Comparison of ENCODE assay signal across 8 cellular contexts in the genomic region with DNA sequence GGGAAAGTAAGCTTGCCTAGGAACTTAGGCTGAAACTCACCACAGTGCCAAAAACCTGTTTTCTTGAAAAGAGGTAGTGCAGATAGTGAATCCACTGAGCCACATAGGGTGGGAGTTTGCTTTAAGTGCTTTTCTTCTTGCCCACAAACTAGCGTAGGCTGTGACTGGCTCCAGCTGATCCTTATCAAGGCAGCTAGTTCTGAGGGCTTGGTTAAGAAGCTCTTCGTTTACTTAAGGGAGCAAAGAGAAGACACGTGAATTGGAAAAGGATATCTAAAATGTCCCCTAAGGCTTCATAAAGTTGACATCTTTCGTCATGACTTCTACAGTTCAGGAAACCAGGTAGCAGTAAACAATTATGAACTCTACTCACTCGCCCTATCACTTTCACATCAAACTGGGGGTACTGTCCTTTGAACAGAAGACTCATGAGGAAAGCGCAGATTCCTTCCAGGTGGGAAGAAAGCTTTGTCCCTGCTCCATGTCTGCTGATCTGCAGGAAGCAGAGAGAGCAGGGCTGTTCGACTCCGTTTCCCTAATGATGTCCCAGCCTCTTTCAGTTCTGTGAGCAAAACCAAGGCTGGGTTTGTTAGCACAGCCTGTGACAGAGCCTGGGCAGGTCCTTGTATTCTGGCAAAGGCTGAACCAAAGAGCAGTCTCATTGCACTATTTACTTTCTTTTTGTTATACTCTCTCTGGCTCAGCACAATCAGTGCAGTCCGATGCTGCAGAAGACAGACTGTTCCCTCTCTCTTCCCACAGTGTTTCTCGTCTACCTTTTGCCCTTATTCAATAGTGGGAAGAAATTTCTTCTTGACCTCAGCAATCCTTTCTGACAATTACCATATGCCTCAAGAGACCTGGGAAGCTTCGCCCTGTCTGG.
A peak's percentile ranks its signal among the peaks of the same experiment; 100 is the strongest.
DNase-seq lines count a peak whose midpoint lies in the region; ATAC-seq and TF ChIP-seq lines count a peak whose summit lies in the region.

No MANE protein-coding gene starts in this region.

- peak overlapping the region; percentile 94 for H3K27ac Mint-ChIP-seq in CD4-positive, alpha-beta T cell
- no peak overlapping the region for H3K27ac Mint-ChIP-seq in HFFc6
- no peak overlapping the region for H3K27ac Mint-ChIP-seq in activated naive CD8-positive, alpha-beta T cell treated with anti-CD3 and anti-CD28 coated beads, Interleukin-2, amount 50 U/mL, for 24 hours

- no peaks in the 10 kb centered on the region for H3K36me3 Mint-ChIP-seq in CD4-positive, alpha-beta T cell (ENCODE audit: low read depth)
- H3K36me3 Mint-ChIP-seq in HFFc6 (ENCODE audit: low read depth) = no peaks in the 10 kb centered on the region
- no peaks in the 10 kb centered on the region for H3K36me3 Mint-ChIP-seq in activated naive CD8-positive, alpha-beta T cell treated with anti-CD3 and anti-CD28 coated beads, Interleukin-2, amount 50 U/mL, for 24 hours (ENCODE audit: low read depth)

- peaks cover 22% of the 10 kb centered on the region for H3K4me1 Mint-ChIP-seq in CD4-positive, alpha-beta T cell (ENCODE audit: low read depth)
- peaks cover 13% of the 10 kb centered on the region for H3K4me1 Mint-ChIP-seq in HFFc6 (ENCODE audit: low read depth)
- H3K4me1 Mint-ChIP-seq in activated naive CD8-positive, alpha-beta T cell treated with anti-CD3 and anti-CD28 coated beads, Interleukin-2, amount 50 U/mL, for 24 hours = peaks cover 21% of the 10 kb centered on the region

- CTCF ChIA-PET in CD4-positive, alpha-beta T cell (lab: Charles Lee) = interaction anchor here (1.8 to 3.6 kb wide), 2 partner anchors 10 to 477 kb away, joined by 5 to 9 read pairs; no protein-coding TSS in a partner anchor

- no peaks in the 10 kb centered on the region for H3K9me3 ChIP-seq in CD4-positive, alpha-beta T cell (ENCODE audit: control insufficient read depth, low read length)
- H3K9me3 ChIP-seq in mucosa of descending colon = no peaks in the 10 kb centered on the region

- intact Hi-C loops in CD4-positive, alpha-beta T cell (cut with DNase I, micrococcal nuclease) = loop anchor here in 1 of 2 experiments (5.0 kb wide), 1 partner anchor 91 kb away; the partner anchor contains the start of gene ETV6
- intact Hi-C loops in mucosa of descending colon (cut with DNase I, micrococcal nuclease) = no loop called here

- no peaks in the 10 kb centered on the region for H3K9me3 Mint-ChIP-seq in CD4-positive, alpha-beta T cell
- no peaks in the 10 kb centered on the region for H3K9me3 Mint-ChIP-seq in HFFc6
- no peaks in the 10 kb centered on the region for H3K9me3 Mint-ChIP-seq in activated naive CD8-positive, alpha-beta T cell treated with anti-CD3 and anti-CD28 coated beads, Interleukin-2, amount 50 U/mL, for 24 hours

- peak; percentile 76 for ATAC-seq in CD4-positive, alpha-beta T cell (ENCODE audit: poor library complexity)
- ATAC-seq in activated naive CD8-positive, alpha-beta T cell treated with anti-CD3 and anti-CD28 coated beads, Interleukin-2, amount 50 U/mL, for 24 hours = peak; percentile 82
- peak; percentile 90 for ATAC-seq in mucosa of descending colon
- ATAC-seq in GM21737 (IDR thresholded peaks at IDR 0.05; ENCODE audit: unreplicated experiment) = no peak

- H3K36me3 ChIP-seq in mucosa of descending colon (ENCODE audit: low read depth) = no peaks in the 10 kb centered on the region

- peak overlapping the region; percentile 84 for H3K4me3 Mint-ChIP-seq in CD4-positive, alpha-beta T cell
- H3K4me3 Mint-ChIP-seq in HFFc6 = peak overlapping the region; percentile 68
- H3K4me3 Mint-ChIP-seq in activated naive CD8-positive, alpha-beta T cell treated with anti-CD3 and anti-CD28 coated beads, Interleukin-2, amount 50 U/mL, for 24 hours = no peak overlapping the region

- H3K4me3 ChIP-seq in mucosa of descending colon = no peak overlapping the region

- H3K27ac ChIP-seq in CD4-positive, alpha-beta T cell (ENCODE audit: low read depth, low read length) = no peak overlapping the region

- peaks cover 6% of the 10 kb centered on the region for H3K4me1 ChIP-seq in mucosa of descending colon (ENCODE audit: low read depth)

- TF ChIP-seq CTCF in CD4-positive, alpha-beta T cell (IDR thresholded peaks at IDR 0.05) = no peak
- TF ChIP-seq CTCF in HFFc6 (IDR thresholded peaks at IDR 0.05) (no peak), mucosa of descending colon (IDR thresholded peaks at IDR 0.05) (no peak)

- no peaks in the 10 kb centered on the region for H3K27me3 ChIP-seq in CD4-positive, alpha-beta T cell (ENCODE audit: control insufficient read depth, insufficient read depth, low read length)

- peak in 2 of 10 experiments; percentile 31 to 64 for DNase-seq in CD4-positive, alpha-beta T cell
- DNase-seq in HFFc6 = no peak
- no peak for DNase-seq in activated naive CD8-positive, alpha-beta T cell treated with anti-CD3 and anti-CD28 coated beads, Interleukin-2, amount 50 U/mL, for 24 hours
- DNase-seq in mucosa of descending colon = peak in 1 of 3 donors; percentile 46
- DNase-seq in COLO668 (lab: John Stamatoyannopoulos, UW; ENCODE audit: unreplicated experiment) = no peak
- no peak for DNase-seq in stimulated activated CD4-positive, alpha-beta T cell treated with anti-CD3 and anti-CD28 coated beads, Interleukin-4, amount 100 ng/mL, for 1 hour
- DNase-seq in kidney tubule cell (ENCODE audit: low spot score) = no peak

- no peaks in the 10 kb centered on the region for H3K27me3 Mint-ChIP-seq in CD4-positive, alpha-beta T cell
- peaks cover 25% of the 10 kb centered on the region for H3K27me3 Mint-ChIP-seq in HFFc6 (ENCODE audit: insufficient read depth)
- H3K27me3 Mint-ChIP-seq in activated naive CD8-positive, alpha-beta T cell treated with anti-CD3 and anti-CD28 coated beads, Interleukin-2, amount 50 U/mL, for 24 hours = no peaks in the 10 kb centered on the region

- POLR2A ChIA-PET in CD4-positive, alpha-beta T cell (lab: Charles Lee) = interaction anchor here (1.1 to 3.4 kb wide), 4 partner anchors 10 to 801 kb away, joined by 3 to 38 read pairs (median 5); partner anchors contain the start of genes BORCS5 and ETV6
